Comparison of ENCODE assay signal across 22 cellular contexts in genomic region chr5:43209060-43209459, GRCh38. TPM values are rescaled to one million over a fixed set of nuclear protein-coding genes. Genes with fewer than 3 reads are reported as not detected.
A peak's percentile ranks its signal among the peaks of the same experiment; 100 is the strongest.
DNase-seq lines count a peak whose midpoint lies in the region; ATAC-seq, FAIRE-seq and TF ChIP-seq lines count a peak whose summit lies in the region.
"Had no signal": no experiment of that assay in that cellular context is flagged by ENCODE, and none has a peak within 500 bp of the region (broad histone marks: within the 10 kb centered on the region; RNA-seq: fewer than 3 reads in every experiment).

No MANE protein-coding gene starts in this region.

- FAIRE-seq in D721Med (lab: Jason Lieb, UNC): no peak
- FAIRE-seq: GM12878, H1 had no signal

- H3K9ac ChIP-seq in mammary epithelial cell (ENCODE audit: insufficient read depth, low read length): no peak overlapping the region

- ATAC-seq in Panc1 (peak; percentile 43; the same call in 1 of the 2 replicates), left lung (peak; percentile 64), upper lobe of left lung (ENCODE audit: low FRiP score in 2 of 2) (no peak), HG03439 (IDR thresholded peaks at IDR 0.05; ENCODE audit: unreplicated experiment) (no peak), GM18517 (IDR thresholded peaks at IDR 0.05; ENCODE audit: unreplicated experiment) (no peak)
- ATAC-seq: GM12878 had no signal

- dilution Hi-C loops in mammary epithelial cell (cut with HindIII; ENCODE audit: low sequenced_read_pairs): no loop called here

- WGBS in mammary epithelial cell (ENCODE audit: low coverage, missing lambda C conversion rate): 78% methylated on average over 4 of the region's 4 CpGs
- WGBS in upper lobe of left lung, 2 donors: 59 to 70% methylated on average over 4 of the region's 4 CpGs

- TF ChIP-seq CTCF in mammary epithelial cell (conservative IDR thresholded peaks at IDR 0.05 in 1 of 2, IDR thresholded peaks at IDR 0.05 in 1 of 2; ENCODE audit: extremely low read depth in 1 of 2, insufficient read depth in 1 of 2, low read depth in 1 of 2, low read length in 2 of 2) (no peak), MCF 10A (IDR thresholded peaks at IDR 0.05; ENCODE audit: unreplicated experiment) (no peak), Panc1 (IDR thresholded peaks at IDR 0.05) (no peak), left lung (IDR thresholded peaks at IDR 0.05) (no peak), upper lobe of left lung (IDR thresholded peaks at IDR 0.05) (no peak), D721Med (IDR thresholded peaks at IDR 0.05; ENCODE audit: insufficient read depth, missing control alignments) (no peak)

- TF ChIP-seq EP300 in upper lobe of left lung (IDR thresholded peaks at IDR 0.05): no peak

- no peak overlapping the region for H3K27ac ChIP-seq in mammary epithelial cell (ENCODE audit: insufficient read depth, low read depth, low read length)
- no peak overlapping the region for H3K27ac ChIP-seq in Panc1 (ENCODE audit: low read length)
- H3K27ac ChIP-seq in left lung: peak overlapping the region in 1 of 2 donors; percentile 53
- H3K27ac ChIP-seq in upper lobe of left lung: peak overlapping the region in 3 of 4 donors; percentile 42 to 62 (median 57)
- H3K27ac ChIP-seq: HL-60, SJSA1 had no signal

- H3K27ac Mint-ChIP-seq in MCF 10A (ENCODE audit: low read depth, unreplicated experiment): no peak overlapping the region
- H3K27ac Mint-ChIP-seq: CD4-positive, alpha-beta memory T cell had no signal

- H4K20me1 ChIP-seq in mammary epithelial cell (ENCODE audit: insufficient read depth, low read length): no peaks in the 10 kb centered on the region

- H3K4me1 Mint-ChIP-seq in MCF 10A (ENCODE audit: insufficient read depth, unreplicated experiment): peaks cover 5% of the 10 kb centered on the region
- H3K4me1 Mint-ChIP-seq: CD4-positive, alpha-beta memory T cell had no signal

- CTCF ChIA-PET in mammary epithelial cell (lab: Charles Lee; ENCODE audit: low non-redundant PET) (no interaction called here), MCF 10A (lab: Yijun Ruan, JAX) (no interaction called here), Panc1 (lab: Charles Lee) (no interaction called here)

- H3K9me3 Mint-ChIP-seq in MCF 10A (ENCODE audit: unreplicated experiment): no peaks in the 10 kb centered on the region
- H3K9me3 Mint-ChIP-seq: CD4-positive, alpha-beta memory T cell had no signal

- H3K4me1 ChIP-seq in mammary epithelial cell (ENCODE audit: insufficient read depth, low read length) (peaks cover 14% of the 10 kb centered on the region), Panc1 (ENCODE audit: control insufficient read depth, insufficient read depth, low read length) (no peaks in the 10 kb centered on the region), left lung (no peaks in the 10 kb centered on the region), upper lobe of left lung (peaks cover 0 to under 1% (median 0%) of the 10 kb centered on the region in 4 donors)
- H3K4me1 ChIP-seq: SJSA1 had no signal

- H3K79me2 ChIP-seq in mammary epithelial cell (ENCODE audit: insufficient read depth, low read length): no peaks in the 10 kb centered on the region

- intact Hi-C loops in mammary epithelial cell (cut with micrococcal nuclease): no loop called here
- intact Hi-C loops in MCF 10A (cut with micrococcal nuclease): loop anchor here (5.0 kb wide), 1 partner anchor 102 kb away; no protein-coding TSS in a partner anchor
- intact Hi-C loops in Panc1 (cut with micrococcal nuclease; ENCODE audit: unreplicated experiment): no loop called here
- intact Hi-C loops in left lung (cut with DNase I): no loop called here

- peaks cover 17% of the 10 kb centered on the region for H3K27me3 Mint-ChIP-seq in MCF 10A (ENCODE audit: insufficient read depth, unreplicated experiment)

- no peak overlapping the region for H3K4me3 Mint-ChIP-seq in MCF 10A (ENCODE audit: unreplicated experiment)
- H3K4me3 Mint-ChIP-seq: CD4-positive, alpha-beta memory T cell had no signal

- TF ChIP-seq POLR2A in upper lobe of left lung (IDR thresholded peaks at IDR 0.05): no peak

- DNase-seq in mammary epithelial cell (no peak), MCF 10A (ENCODE audit: unreplicated experiment) (no peak), Panc1 (ENCODE audit: low read depth, low spot score) (no peak), left lung (no peak), upper lobe of left lung (no peak), D721Med (ENCODE audit: insufficient read length, low spot score) (no peak)
- DNase-seq: Calu3; CD4-positive, alpha-beta memory T cell; DMS53; EL; NCI-H1092 treated with DMSO at 0.1 percent for 48 hours; NCI-H2081; NCI-H774; OCI-M1 had no signal

- no TSS peak for BruUV-seq in mammary epithelial cell (replicated peaks; lab: Mats Ljungman, UMichigan)
- no TSS peak for BruUV-seq in MCF 10A (replicated peaks; lab: Mats Ljungman, UMichigan)
- BruUV-seq in Panc1 (replicated peaks; lab: Mats Ljungman, UMichigan): no TSS peak

- in situ Hi-C loops in mammary epithelial cell (cut with MboI; ENCODE audit: low sequenced_read_pairs in 2 of 2): no loop called here
- in situ Hi-C loops in Panc1 (cut with HindIII; ENCODE audit: low pct_unique_long_range_greater_than_20kb, low sequenced_read_pairs): no loop called here

- H3K9me3 ChIP-seq in mammary epithelial cell (replicated peaks; ENCODE audit: insufficient read depth, low read length) (no peaks in the 10 kb centered on the region), Panc1 (ENCODE audit: control insufficient read depth, insufficient read depth, low read depth, low read length) (no peaks in the 10 kb centered on the region), left lung (no peaks in the 10 kb centered on the region), upper lobe of left lung (no peaks in the 10 kb centered on the region)
- H3K9me3 ChIP-seq: SJSA1 had no signal

- peak overlapping the region; percentile 5 for H3K4me2 ChIP-seq in mammary epithelial cell (ENCODE audit: insufficient read depth, low read depth, low read length)

- POLR2A ChIA-PET in MCF 10A (lab: Yijun Ruan, JAX) (no interaction called here), Panc1 (lab: Charles Lee) (interaction anchor here (0.6 kb wide), 1 partner anchor 667 kb away, joined by 3 read pairs; no protein-coding TSS in a partner anchor)

- peak overlapping the region; percentile 78 for H2AFZ ChIP-seq in mammary epithelial cell (ENCODE audit: low read depth, low read length)

- H3K4me3 ChIP-seq in mammary epithelial cell (replicated peaks in 1 of 3; ENCODE audit: insufficient read depth in 1 of 3, low read depth in 2 of 3, low read length in 3 of 3) (no peak overlapping the region), Panc1 (ENCODE audit: low read depth in 2 of 2, low read length in 2 of 2) (peak overlapping the region in 1 of 2 experiments; percentile 5; a peak in 1 of 4 replicates), left lung (no peak overlapping the region), upper lobe of left lung (no peak overlapping the region)
- H3K4me3 ChIP-seq: GM12878, SJSA1 had no signal

- H3K36me3 ChIP-seq in mammary epithelial cell (ENCODE audit: insufficient read depth, low read length): no peaks in the 10 kb centered on the region
- no peaks in the 10 kb centered on the region for H3K36me3 ChIP-seq in Panc1 (ENCODE audit: control insufficient read depth, insufficient read depth, low read length)
- H3K36me3 ChIP-seq in left lung: no peaks in the 10 kb centered on the region
- no peaks in the 10 kb centered on the region for H3K36me3 ChIP-seq in upper lobe of left lung
- H3K36me3 ChIP-seq: SJSA1 had no signal

- H3K36me3 Mint-ChIP-seq in MCF 10A (ENCODE audit: insufficient read depth, unreplicated experiment): no peaks in the 10 kb centered on the region
- H3K36me3 Mint-ChIP-seq: CD4-positive, alpha-beta memory T cell had no signal

- H3K27me3 ChIP-seq in mammary epithelial cell (ENCODE audit: insufficient read depth, low read length) (no peaks in the 10 kb centered on the region), Panc1 (ENCODE audit: control insufficient read depth, insufficient read depth, low read length) (peaks cover 5% of the 10 kb centered on the region), left lung (peaks cover 0 to 21% of the 10 kb centered on the region in 2 donors), upper lobe of left lung (no peaks in the 10 kb centered on the region)

RNA-seq across cellular contexts. Expression of gene NIM1K, which starts 17.0 kb away (rescaled TPM):
- total RNA-seq in mammary epithelial cell (under 1 TPM; under 0.01 to 0.26 TPM), MCF 10A (2022) (not detected in 2 replicates), Panc1 (2021; ENCODE audit: unreplicated experiment) (0.59 TPM), left lung (1 to 10 TPM; 1.2 to 3.0 TPM), upper lobe of left lung (10 to 100 TPM in 1 of 6 donors, 1 to 10 TPM in 5; 1.8 to 29.3 (median 4.6) TPM)
- polyA plus RNA-seq in mammary epithelial cell: 0.07 TPM
- 1.5 TPM for polyA minus RNA-seq in mammary epithelial cell
- 0.81 TPM for polyA plus RNA-seq in Panc1 (2012; ENCODE audit: insufficient read length)
- total RNA-seq: A172, H1, NCI-H460 had no signal
- polyA plus RNA-seq: H1 had no signal

Comparison
In these comparisons a context has a peak if more than half of its experiments do, and no peak if none do; other contexts are left out.
1. H3K27ac ChIP-seq: peak in upper lobe of left lung (3 of 4); none in mammary epithelial cell (single experiment) and Panc1 (single experiment).
2. ATAC-seq: peak in Panc1 (single experiment) and left lung (single experiment); none in upper lobe of left lung (0 of 2), HG03439 (single experiment) and GM18517 (single experiment).